Comparison of ENCODE assay signal across 24 cellular contexts in genomic region chr11:106426696-106427095, GRCh38.
"Had no signal": no experiment of that assay in that cellular context is flagged by ENCODE, and none has a peak within 500 bp of the region (broad histone marks: within the 10 kb centered on the region; RNA-seq: fewer than 3 reads in every experiment).

No MANE protein-coding gene starts in this region.

- H3K9me3 Mint-ChIP-seq: T-helper 1 cell treated with Interleukin-12 subunit alpha and Interleukin-12 subunit beta and Interleukin-4 antibody, amounts not matched to agents 30 μg/mL and 1 μg/mL, for 36 hours; WTC11 had no signal

- H3K36me3 Mint-ChIP-seq: activated naive CD8-positive, alpha-beta T cell treated with anti-CD3 and anti-CD28 coated beads, Interleukin-2, amount 10 ng/mL, durations not matched to agents 7 days and 5 days; WTC11 had no signal

- H3K27me3 ChIP-seq: adrenal gland, SJSA1 had no signal

- H3K4me1 Mint-ChIP-seq: activated naive CD8-positive, alpha-beta T cell treated with anti-CD3 and anti-CD28 coated beads, Interleukin-2, amount 10 ng/mL, durations not matched to agents 7 days and 5 days had no signal

- H3K27ac Mint-ChIP-seq: activated CD8-positive, alpha-beta T cell treated with anti-CD3 and anti-CD28 coated beads, Interleukin-2, amount 10 ng/mL, durations not matched to agents 7 days and 5 days; activated naive CD8-positive, alpha-beta T cell treated with anti-CD3 and anti-CD28 coated beads, Interleukin-2, amount 10 ng/mL, durations not matched to agents 7 days and 5 days; T-helper 1 cell treated with Interleukin-12 subunit alpha and Interleukin-12 subunit beta and Interleukin-4 antibody, amounts not matched to agents 30 μg/mL and 1 μg/mL, for 36 hours; WTC11 had no signal

- H3K27ac ChIP-seq: adrenal gland, PC-9, SJSA1 had no signal

- H3K4me3 Mint-ChIP-seq: activated CD8-positive, alpha-beta T cell treated with anti-CD3 and anti-CD28 coated beads, Interleukin-2, amount 10 ng/mL, durations not matched to agents 7 days and 5 days; activated naive CD8-positive, alpha-beta T cell treated with anti-CD3 and anti-CD28 coated beads, Interleukin-2, amount 10 ng/mL, durations not matched to agents 7 days and 5 days; T-helper 1 cell treated with Interleukin-12 subunit alpha and Interleukin-12 subunit beta and Interleukin-4 antibody, amounts not matched to agents 30 μg/mL and 1 μg/mL, for 36 hours; WTC11 had no signal

- H3K36me3 ChIP-seq: adrenal gland, SJSA1 had no signal

- FAIRE-seq: K562 had no signal

- ATAC-seq: activated CD8-positive, alpha-beta T cell treated with anti-CD3 and anti-CD28 coated beads, Interleukin-2, amount 10 ng/mL, durations not matched to agents 7 days and 5 days; K562; SK-N-SH treated with all-trans-retinoic acid at 6 μM for 48 hours; WTC11 had no signal

- DNase-seq: activated CD4-positive, alpha-beta T cell treated with anti-CD3 and anti-CD28 coated beads for 48 hours; activated CD4-positive, alpha-beta T cell treated with anti-CD3 and anti-CD28 coated beads, Interleukin-2, amount 50 U/mL, for 4 hours; activated CD4-positive, CD25-positive, alpha-beta regulatory T cell treated with anti-CD3 and anti-CD28 coated beads, Interleukin-2, amount 50 U/mL, for 72 hours; activated CD8-positive, alpha-beta memory T cell treated with anti-CD3 and anti-CD28 coated beads, Interleukin-2, amount 50 U/mL, for 48 hours; activated CD8-positive, alpha-beta T cell treated with anti-CD3 and anti-CD28 coated beads, Interleukin-2, amount 10 ng/mL, durations not matched to agents 7 days and 5 days; activated naive CD4-positive, alpha-beta T cell treated with anti-CD3 and anti-CD28 coated beads, Interleukin-2, amount 50 U/mL, for 16 hours; activated naive CD8-positive, alpha-beta T cell treated with anti-CD3 and anti-CD28 coated beads, Interleukin-2, amount 10 ng/mL, durations not matched to agents 7 days and 5 days; activated T-cell treated with anti-CD3 and anti-CD28 coated beads, Interleukin-2, amount 50 U/mL, for 1 hour; adrenal gland; anterior cingulate cortex; central memory CD4-positive, alpha-beta T cell; Karpas-422; NCI-H1092; NCI-H1417; NCI-H2029; NCI-H2107; NCI-H510A treated with DMSO at 0.1 percent for 48 hours; PC-9; Right ventricle myocardium superior had no signal

- H3K4me3 ChIP-seq: adrenal gland, K562, PC-9, SJSA1 had no signal

- H3K27me3 Mint-ChIP-seq: activated naive CD8-positive, alpha-beta T cell treated with anti-CD3 and anti-CD28 coated beads, Interleukin-2, amount 10 ng/mL, durations not matched to agents 7 days and 5 days had no signal

- H3K9me3 ChIP-seq: adrenal gland, SJSA1 had no signal

- H3K4me1 ChIP-seq: adrenal gland, SJSA1 had no signal
